1 cellular context compared by ENCODE assay signal in the genomic region with DNA sequence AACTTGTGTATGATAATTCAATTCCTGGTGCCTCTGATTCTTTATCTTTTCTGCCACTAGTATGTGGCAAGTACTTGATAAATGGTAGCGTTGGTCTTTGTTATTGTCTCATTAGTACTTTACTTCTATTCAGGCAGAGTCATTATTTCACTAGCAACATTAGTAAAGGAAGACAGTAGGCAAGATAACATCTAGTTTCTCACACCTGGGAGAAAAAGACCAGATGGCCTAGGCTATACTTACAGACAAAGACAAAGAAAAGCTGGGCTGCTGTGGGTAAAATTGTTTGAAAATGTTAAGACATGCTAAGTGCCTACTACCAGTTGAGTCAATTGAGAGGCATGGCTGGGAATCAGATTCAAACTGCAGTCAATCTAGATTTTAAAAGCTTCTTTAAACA.
TF ChIP-seq lines count a peak whose summit lies in the region.

No MANE protein-coding gene starts in this region.

TF ChIP-seq in GM12878, 131 proteins besides CTCF, POLR2A, EP300 and RAD21 (continued from another document):
- TF ChIP-seq CHD1 (IDR thresholded peaks at IDR 0.05; ENCODE audit: low read depth, low read length) (no peak), CBFB (IDR thresholded peaks at IDR 0.05; ENCODE audit: low read depth) (no peak), SMARCA5 (IDR thresholded peaks at IDR 0.05) (peak; percentile 9; the same call in 1 of the 2 replicates)
- TF ChIP-seq, protein P1, sequence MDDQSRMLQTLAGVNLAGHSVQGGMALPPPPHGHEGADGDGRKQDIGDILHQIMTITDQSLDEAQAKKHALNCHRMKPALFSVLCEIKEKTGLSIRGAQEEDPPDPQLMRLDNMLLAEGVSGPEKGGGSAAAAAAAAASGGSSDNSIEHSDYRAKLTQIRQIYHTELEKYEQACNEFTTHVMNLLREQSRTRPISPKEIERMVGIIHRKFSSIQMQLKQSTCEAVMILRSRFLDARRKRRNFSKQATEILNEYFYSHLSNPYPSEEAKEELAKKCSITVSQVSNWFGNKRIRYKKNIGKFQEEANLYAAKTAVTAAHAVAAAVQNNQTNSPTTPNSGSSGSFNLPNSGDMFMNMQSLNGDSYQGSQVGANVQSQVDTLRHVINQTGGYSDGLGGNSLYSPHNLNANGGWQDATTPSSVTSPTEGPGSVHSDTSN (IDR thresholded peaks at IDR 0.05; ENCODE audit: insufficient replicate concordance, low read depth, low read length): no peak
- TF ChIP-seq, protein P2, sequence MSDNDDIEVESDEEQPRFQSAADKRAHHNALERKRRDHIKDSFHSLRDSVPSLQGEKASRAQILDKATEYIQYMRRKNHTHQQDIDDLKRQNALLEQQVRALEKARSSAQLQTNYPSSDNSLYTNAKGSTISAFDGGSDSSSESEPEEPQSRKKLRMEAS (IDR thresholded peaks at IDR 0.05; ENCODE audit: low read depth, low read length): no peak
